22 cellular contexts compared by ENCODE assay signal in genomic region chr7:36730046-36730445, GRCh38.
"Had no signal": no experiment of that assay in that cellular context is flagged by ENCODE, and none has a peak within 500 bp of the region (broad histone marks: within the 10 kb centered on the region; RNA-seq: fewer than 3 reads in every experiment).

No MANE protein-coding gene starts in this region.

- H3K27me3 Mint-ChIP-seq: naive thymus-derived CD4-positive, alpha-beta T cell; progenitor cell of endocrine pancreas; stimulated activated naive CD8-positive, alpha-beta T cell treated with anti-CD3 and anti-CD28 coated beads, Interleukin-15, Interleukin-2, amounts not matched to agents 100 ng/mL and 50 ng/mL, for 24 hours had no signal

- DNase-seq: naive thymus-derived CD4-positive, alpha-beta T cell; occipital lobe; ovary; posterior cingulate gyrus; psoas muscle; right cardiac atrium; stimulated activated CD4-positive, alpha-beta T cell treated with anti-CD3 and anti-CD28 coated beads, Interleukin-15, amount 100 ng/mL, for 24 hours; stimulated activated CD4-positive, alpha-beta T cell treated with anti-CD3 and anti-CD28 coated beads, Interleukin-2, amount 100 ng/mL, for 24 hours; stimulated activated CD4-positive, alpha-beta T cell treated with anti-CD3 and anti-CD28 coated beads, Interleukin-2, amount 100 ng/mL, for 48 hours; stimulated activated CD4-positive, alpha-beta T cell treated with anti-CD3 and anti-CD28 coated beads, Interleukin-4, amount 100 ng/mL, for 24 hours; stimulated activated naive B cell treated with anti-CD40 and anti-IgM and Interleukin-4, amounts not matched to agents 10 μg/mL and 1 μg/mL and 100 μg/mL, for 72 hours; stimulated activated naive CD4-positive, alpha-beta T cell treated with Interleukin-2 at 50 U/mL for 16 hours; stomach; thyroid gland; trophoblast cell; upper lobe of left lung had no signal

- H3K4me1 Mint-ChIP-seq: nephron had no signal

- H3K27ac Mint-ChIP-seq: nephron; neural progenitor cell; progenitor cell of endocrine pancreas; stimulated activated effector memory CD8-positive, alpha-beta T cell treated with anti-CD3 and anti-CD28 coated beads, Interleukin-12 subunit alpha, Interleukin-12 subunit beta, amount 100 ng/mL, for 72 hours; stimulated activated naive B cell treated with anti-CD40 and anti-IgM and Interleukin-4, amounts not matched to agents 10 μg/mL and 1 μg/mL and 100 μg/mL, for 72 hours; stimulated activated naive CD8-positive, alpha-beta T cell treated with anti-CD3 and anti-CD28 coated beads, Interleukin-15, Interleukin-2, amounts not matched to agents 100 ng/mL and 50 ng/mL, for 24 hours had no signal

- H3K4me3 Mint-ChIP-seq: naive thymus-derived CD4-positive, alpha-beta T cell; nephron; neural progenitor cell; stimulated activated effector memory CD8-positive, alpha-beta T cell treated with anti-CD3 and anti-CD28 coated beads, Interleukin-12 subunit alpha, Interleukin-12 subunit beta, amount 100 ng/mL, for 72 hours; stimulated activated naive B cell treated with anti-CD40 and anti-IgM and Interleukin-4, amounts not matched to agents 10 μg/mL and 1 μg/mL and 100 μg/mL, for 72 hours; stimulated activated naive CD8-positive, alpha-beta T cell treated with anti-CD3 and anti-CD28 coated beads, Interleukin-15, Interleukin-2, amounts not matched to agents 100 ng/mL and 50 ng/mL, for 24 hours had no signal

- ATAC-seq: naive thymus-derived CD4-positive, alpha-beta T cell; psoas muscle; right cardiac atrium; sciatic nerve; stimulated activated effector memory CD8-positive, alpha-beta T cell treated with anti-CD3 and anti-CD28 coated beads, Interleukin-12 subunit alpha, Interleukin-12 subunit beta, amount 100 ng/mL, for 72 hours; stimulated activated naive B cell treated with anti-CD40 and anti-IgM and Interleukin-4, amounts not matched to agents 10 μg/mL and 1 μg/mL and 100 μg/mL, for 72 hours had no signal
